14 cellular contexts compared by ENCODE assay signal in genomic region chr9:104915739-104916138, GRCh38.
"Had no signal": no experiment of that assay in that cellular context is flagged by ENCODE, and none has a peak within 500 bp of the region (broad histone marks: within the 10 kb centered on the region; RNA-seq: fewer than 3 reads in every experiment).

No MANE protein-coding gene starts in this region.

- H3K4me3 ChIP-seq: gastroesophageal sphincter, lung, SK-N-MC, testis, upper lobe of right lung had no signal

- ATAC-seq: activated naive CD4-positive, alpha-beta T cell treated with anti-CD3 and anti-CD28 coated beads, Interleukin-2, amount 50 U/mL, for 72 hours; gastroesophageal sphincter; naive thymus-derived CD4-positive, alpha-beta T cell; sciatic nerve had no signal

- DNase-seq: activated CD4-positive, alpha-beta T cell treated with anti-CD3 and anti-CD28 coated beads, Interleukin-2, amount 10 ng/mL, durations not matched to agents 7 days and 5 days; activated CD4-positive, CD25-positive, alpha-beta regulatory T cell; activated CD8-positive, alpha-beta memory T cell treated with anti-CD3 and anti-CD28 coated beads for 24 hours; dorsolateral prefrontal cortex; kidney glomerular epithelial cell; naive thymus-derived CD4-positive, alpha-beta T cell; stimulated activated naive CD4-positive, alpha-beta T cell; testis; upper lobe of right lung had no signal

- H3K27me3 ChIP-seq: dorsolateral prefrontal cortex, gastroesophageal sphincter, testis, upper lobe of right lung had no signal

- H3K27ac ChIP-seq: gastroesophageal sphincter, SK-N-MC, testis, upper lobe of right lung had no signal

- H3K36me3 ChIP-seq: gastroesophageal sphincter, upper lobe of right lung had no signal

- H3K9me3 ChIP-seq: gastroesophageal sphincter, testis, upper lobe of right lung had no signal
